23 cellular contexts compared by ENCODE assay signal in the genomic region with DNA sequence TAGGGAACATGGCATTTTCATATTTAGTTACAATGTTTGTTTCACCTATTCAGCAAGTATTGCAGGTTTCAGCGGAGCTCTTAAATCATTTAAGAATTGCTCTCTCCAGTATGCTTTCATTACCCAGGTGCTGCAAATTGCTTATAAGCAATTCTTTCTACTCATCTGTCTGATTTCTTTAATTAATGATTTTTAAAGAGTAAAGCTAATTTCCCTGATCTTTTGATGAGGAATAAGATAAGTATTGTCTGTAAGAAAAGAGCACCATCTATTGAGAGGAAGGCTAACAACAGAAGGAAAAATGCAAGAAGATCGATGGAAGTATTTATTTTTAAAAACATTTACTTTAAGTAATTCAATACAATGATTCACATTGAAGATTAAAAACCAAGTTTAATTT. TPM values are rescaled to one million over a fixed set of nuclear protein-coding genes. Genes with fewer than 3 reads are reported as not detected.
A peak's percentile ranks its signal among the peaks of the same experiment; 100 is the strongest.
DNase-seq lines count a peak whose midpoint lies in the region; ATAC-seq and TF ChIP-seq lines count a peak whose summit lies in the region.
"Had no signal": no experiment of that assay in that cellular context is flagged by ENCODE, and none has a peak within 500 bp of the region (broad histone marks: within the 10 kb centered on the region; RNA-seq: fewer than 3 reads in every experiment).

No MANE protein-coding gene starts in this region.

- H3K4me1 Mint-ChIP-seq in chondrocyte (ENCODE audit: low read depth): no peaks in the 10 kb centered on the region

- H3K4me2 ChIP-seq in neural cell (ENCODE audit: low read length): no peak overlapping the region

- H3K27ac Mint-ChIP-seq in chondrocyte (ENCODE audit: unreplicated experiment): no peak overlapping the region
- H3K27ac Mint-ChIP-seq: HFFc6 had no signal

- H3K9me3 ChIP-seq in neural cell (ENCODE audit: low read length): no peaks in the 10 kb centered on the region
- H3K9me3 ChIP-seq: MG63 had no signal

- H3K27ac ChIP-seq in neural cell (ENCODE audit: low read length): no peak overlapping the region
- H3K27ac ChIP-seq: HL-60 had no signal

- H2AFZ ChIP-seq in neural cell (ENCODE audit: low read depth, low read length): no peak overlapping the region

- H3K27me3 Mint-ChIP-seq in chondrocyte (ENCODE audit: low read depth): peaks cover 34% of the 10 kb centered on the region

- H3K9ac ChIP-seq in neural cell (ENCODE audit: low read length): no peak overlapping the region

- peak; percentile 12; the same call in 1 of the 2 replicates for TF ChIP-seq CTCF in LNCaP clone FGC (IDR thresholded peaks at IDR 0.05; ENCODE audit: control insufficient read depth, extremely low read depth, insufficient read depth)
- peak; percentile 48 for TF ChIP-seq CTCF in chondrocyte (IDR thresholded peaks at IDR 0.05)
- TF ChIP-seq CTCF in neural cell (IDR thresholded peaks at IDR 0.05; ENCODE audit: poor library complexity, severe bottlenecking): peak; percentile 71

- no peak for TF ChIP-seq EP300 in neural cell (conservative IDR thresholded peaks at IDR 0.05; ENCODE audit: poor library complexity, severe bottlenecking)

- H3F3A ChIP-seq in neural cell (ENCODE audit: insufficient read depth, low read length, poor library complexity, severe bottlenecking): no peaks in the 10 kb centered on the region

- no peak overlapping the region for H3K4me3 Mint-ChIP-seq in chondrocyte (ENCODE audit: unreplicated experiment)
- H3K4me3 Mint-ChIP-seq: HFFc6 had no signal

- H3K9me3 Mint-ChIP-seq in chondrocyte (ENCODE audit: low read depth): no peaks in the 10 kb centered on the region

- no peaks in the 10 kb centered on the region for H3K36me3 Mint-ChIP-seq in chondrocyte (ENCODE audit: low read depth)

- no peak for ATAC-seq in GM21529 (IDR thresholded peaks at IDR 0.05; ENCODE audit: unreplicated experiment)
- ATAC-seq: GM12878 had no signal

- no peaks in the 10 kb centered on the region for H3K36me3 ChIP-seq in neural cell (ENCODE audit: insufficient read depth, low read length)
- H3K36me3 ChIP-seq: MG63 had no signal

- H3K27me3 ChIP-seq in neural cell (ENCODE audit: insufficient read depth, low read depth, low read length): peaks cover 34% of the 10 kb centered on the region
- H3K27me3 ChIP-seq: MG63 had no signal

- no peaks in the 10 kb centered on the region for H4K20me1 ChIP-seq in neural cell (ENCODE audit: insufficient read depth)

- DNase-seq in ELR (ENCODE audit: low read depth) (peak; percentile 5), LNCaP clone FGC (ENCODE audit: low read depth) (no peak), chondrocyte (ENCODE audit: low spot score) (no peak), MV-4-11 (lab: John Stamatoyannopoulos, UW) (no peak)
- no peak for DNase-seq in stimulated activated CD8-positive, alpha-beta memory T cell treated with anti-CD3 and anti-CD28 coated beads, Interleukin-4, amount 100 ng/mL, for 48 hours
- DNase-seq: COR-L47, DMS153, HFFc6, MG63, NCI-H1105, NCI-H2081, NCI-H510A, NCI-H774, SIG-M5 had no signal

- H3K9me2 ChIP-seq in neural cell (ENCODE audit: insufficient read depth, low read length): no peaks in the 10 kb centered on the region

- H3K79me2 ChIP-seq in neural cell (replicated peaks; ENCODE audit: insufficient read depth, low read length): no peaks in the 10 kb centered on the region

- peak; percentile 77 for TF ChIP-seq RAD21 in neural cell (conservative IDR thresholded peaks at IDR 0.05)

- H3K4me3 ChIP-seq in LNCaP clone FGC (ENCODE audit: low read depth, low read length): no peak overlapping the region
- no peak overlapping the region for H3K4me3 ChIP-seq in neural cell (ENCODE audit: low read length)
- H3K4me3 ChIP-seq: GM12878, MG63 had no signal

TF ChIP-seq in neural cell, 6 proteins besides CTCF, POLR2A, EP300 and RAD21:
- TF ChIP-seq SMC3 (conservative IDR thresholded peaks at IDR 0.05; ENCODE audit: poor library complexity) (peak; percentile 71), EZH2 (IDR thresholded peaks at IDR 0.05; ENCODE audit: borderline replicate concordance, insufficient read depth, low read length, poor library complexity, severe bottlenecking) (no peak)

RNA-seq across cellular contexts. Expression of gene OPRM1, which starts 2.0 kb away (rescaled TPM):
- not detected in 3 replicates for total RNA-seq in chondrocyte
- polyA plus RNA-seq in neural cell: 1.5 and 1.9 TPM in 2 replicates
- 4.4 and 4.7 TPM in 2 replicates for polyA minus RNA-seq in neural cell
- total RNA-seq: Daoy; GM12878; HFFc6; HT1080; RPMI7951; T-helper 1 cell treated with Interleukin-12 subunit alpha and Interleukin-12 subunit beta and Interleukin-4 antibody, amounts not matched to agents 30 ng/mL and 1 ng/mL, for 36 hours had no signal
- polyA plus RNA-seq: AG04450, GM12878 had no signal

Comparison
In these comparisons a context has a peak if more than half of its experiments do, and no peak if none do; other contexts are left out.
1. CTCF ChIP-seq: peak in every context shown above with its lines; median percentile 71 in neural cell; 48 in chondrocyte; 12 in LNCaP clone FGC.